In genomic region chr3:37906734-37907282, GRCh38 we compare ENCODE assay signal across 10 cellular contexts. TPM values are rescaled to one million over a fixed set of nuclear protein-coding genes. Genes with fewer than 3 reads are reported as not detected.
A peak's percentile ranks its signal among the peaks of the same experiment; 100 is the strongest.
DNase-seq lines count a peak whose midpoint lies in the region; ATAC-seq lines count a peak whose summit lies in the region.
"Had no signal": no experiment of that assay in that cellular context is flagged by ENCODE, and none has a peak within 500 bp of the region (broad histone marks: within the 10 kb centered on the region; RNA-seq: fewer than 3 reads in every experiment).

No MANE protein-coding gene starts in this region.

- H3K4me1 ChIP-seq in endocrine pancreas (ENCODE audit: control insufficient read depth, insufficient read depth, low read length) (peaks cover 5% of the 10 kb centered on the region), skeletal muscle satellite cell (ENCODE audit: control insufficient read depth, insufficient read depth, low read length) (peaks cover 36% of the 10 kb centered on the region)

- peak overlapping the region; percentile 67 for H3K4me2 ChIP-seq in skeletal muscle satellite cell (ENCODE audit: low read length)

- H3K4me3 ChIP-seq in endocrine pancreas (ENCODE audit: control insufficient read depth, insufficient read depth, low read length) = no peak overlapping the region
- H3K4me3 ChIP-seq in skeletal muscle satellite cell (ENCODE audit: low read length) = peak overlapping the region; percentile 9

- DNase-seq in globus pallidus (ENCODE audit: low spot score) = no peak
- DNase-seq: mesendoderm, NCI-H187 treated with DMSO at 0.1 percent for 48 hours had no signal

- H3K27me3 ChIP-seq in endocrine pancreas (ENCODE audit: control insufficient read depth, insufficient read depth, low read length) = no peaks in the 10 kb centered on the region
- H3K27me3 ChIP-seq in skeletal muscle satellite cell (ENCODE audit: control insufficient read depth, insufficient read depth, low read length) = no peaks in the 10 kb centered on the region

- H3K9me3 ChIP-seq in endocrine pancreas (ENCODE audit: control insufficient read depth, low read length) (no peaks in the 10 kb centered on the region), skeletal muscle satellite cell (replicated peaks; ENCODE audit: low read length) (no peaks in the 10 kb centered on the region)

- peak overlapping the region; percentile 8 for H3K9ac ChIP-seq in endocrine pancreas (ENCODE audit: control insufficient read depth, insufficient read depth, low read length)
- peak overlapping the region; percentile 30 for H3K9ac ChIP-seq in skeletal muscle satellite cell (ENCODE audit: low read depth, low read length)

- H3K36me3 ChIP-seq in endocrine pancreas (ENCODE audit: control insufficient read depth, insufficient read depth, low read length) (no peaks in the 10 kb centered on the region), skeletal muscle satellite cell (ENCODE audit: insufficient read depth, low read length) (no peaks in the 10 kb centered on the region)

- ATAC-seq in GM18907 (IDR thresholded peaks at IDR 0.05; ENCODE audit: unreplicated experiment) (peak; percentile 47), HG03442 (IDR thresholded peaks at IDR 0.05; ENCODE audit: unreplicated experiment) (peak; percentile 35), HG03175 (IDR thresholded peaks at IDR 0.05; ENCODE audit: unreplicated experiment) (no peak), HG02852 (IDR thresholded peaks at IDR 0.05; ENCODE audit: unreplicated experiment) (no peak), GM21576 (IDR thresholded peaks at IDR 0.05; ENCODE audit: unreplicated experiment) (no peak)

RNA-seq across cellular contexts. Expression of gene CTDSPL, which starts 45.1 kb away (rescaled TPM):
- 17.5 and 19.9 TPM in 2 replicates for total RNA-seq in skeletal muscle satellite cell (2012; rRNA removed)

Comparison
In these comparisons a context has a peak if more than half of its experiments do, and no peak if none do; other contexts are left out.
1. ATAC-seq: peak in GM18907 (single experiment) and HG03442 (single experiment); none in HG03175 (single experiment), HG02852 (single experiment) and GM21576 (single experiment).